Comparison of ENCODE assay signal across 10 cellular contexts in genomic region chr16:88649195-88649923, GRCh38. TPM values are rescaled to one million over a fixed set of nuclear protein-coding genes. Genes with fewer than 3 reads are reported as not detected.
DNase-seq lines count a peak whose midpoint lies in the region; ATAC-seq, FAIRE-seq and TF ChIP-seq lines count a peak whose summit lies in the region.
"Had no signal": no experiment of that assay in that cellular context is flagged by ENCODE, and none has a peak within 500 bp of the region (broad histone marks: within the 10 kb centered on the region; RNA-seq: fewer than 3 reads in every experiment).

No MANE protein-coding gene starts in this region.

- no peak overlapping the region for H3K9ac ChIP-seq in kidney (ENCODE audit: low read length in 2 of 2)

- ATAC-seq in HG03378 (IDR thresholded peaks at IDR 0.05; ENCODE audit: unreplicated experiment) = no peak

- H3K4me3 ChIP-seq in left ventricle myocardium inferior (peak overlapping the region; percentile 89), kidney (ENCODE audit: low read length in 2 of 2) (peak overlapping the region; percentile 34 to 73)

- H3K36me3 ChIP-seq in left ventricle myocardium inferior (peaks cover 9% of the 10 kb centered on the region), kidney (ENCODE audit: control insufficient read depth in 1 of 2, insufficient read depth in 2 of 2, low read length in 2 of 2) (peaks cover 0 to 2% of the 10 kb centered on the region in 2 donors)

- DNase-seq in left ventricle myocardium inferior = no peak
- DNase-seq in cardiac septum (ENCODE audit: low spot score) = no peak
- DNase-seq in SHP77 (lab: John Stamatoyannopoulos, UW) = peak; percentile 97 to 98
- DNase-seq in kidney = peak; percentile 81
- no peak for DNase-seq in SKM-1 (lab: John Stamatoyannopoulos, UW; ENCODE audit: unreplicated experiment)
- no peak for DNase-seq in GM19239 (ENCODE audit: insufficient read length, low spot score)
- DNase-seq in stimulated activated CD4-positive, alpha-beta T cell treated with anti-CD3 and anti-CD28 coated beads, Interleukin-1b, Interleukin-23, amount 100 ng/mL, for 48 hours = no peak

- TF ChIP-seq CTCF in left ventricle myocardium inferior (IDR thresholded peaks at IDR 0.05; ENCODE audit: borderline replicate concordance) (no peak), kidney (IDR thresholded peaks at IDR 0.05; ENCODE audit: borderline replicate concordance, extremely low read depth, insufficient read depth) (no peak)

- H3K4me1 ChIP-seq in left ventricle myocardium inferior = peaks cover 30% of the 10 kb centered on the region
- peaks cover 3 to 12% of the 10 kb centered on the region in 2 donors for H3K4me1 ChIP-seq in kidney (ENCODE audit: control insufficient read depth in 1 of 2, insufficient read depth in 1 of 2, low read depth in 1 of 2, low read length in 2 of 2)

- H3K9me3 ChIP-seq in left ventricle myocardium inferior (replicated peaks) (no peaks in the 10 kb centered on the region), kidney (ENCODE audit: control insufficient read depth in 1 of 2, low read length in 2 of 2) (no peaks in the 10 kb centered on the region)

- intact Hi-C loops in left ventricle myocardium inferior (cut with micrococcal nuclease) (no loop called here), cardiac septum (cut with DNase I) (no loop called here), kidney (cut with DNase I) (no loop called here)

- FAIRE-seq in kidney (lab: Jason Lieb, UNC) (no peak), GM19239 (lab: Jason Lieb, UNC) (no peak)
- FAIRE-seq: islet of Langerhans had no signal

- peak overlapping the region; percentile 84 for H3K27ac ChIP-seq in left ventricle myocardium inferior (replicated peaks)
- H3K27ac ChIP-seq in kidney (ENCODE audit: low read depth in 2 of 2, low read length in 2 of 2) = peak overlapping the region; percentile 41 to 47

- H3K27me3 ChIP-seq in left ventricle myocardium inferior (ENCODE audit: low read depth) = no peaks in the 10 kb centered on the region

RNA-seq across cellular contexts. Expression of gene CYBA, which starts 1.5 kb away (rescaled TPM):
- total RNA-seq in left ventricle myocardium inferior = 42.6 TPM
- total RNA-seq in cardiac septum = 26.8 TPM
- total RNA-seq in kidney = 395 TPM
- 263 TPM for polyA plus RNA-seq in kidney (ENCODE audit: insufficient read depth, low read depth, low replicate concordance)

RNA-seq across cellular contexts. Expression of gene IL17C, which starts 11.0 kb away (rescaled TPM):
- total RNA-seq in left ventricle myocardium inferior (not detected), cardiac septum (not detected), kidney (not detected)
- polyA plus RNA-seq in kidney (ENCODE audit: insufficient read depth, low read depth, low replicate concordance) = not detected
- total RNA-seq: T-helper 1 cell treated with Interleukin-12 subunit alpha and Interleukin-12 subunit beta and Interleukin-4 antibody, amounts not matched to agents 30 ng/mL and 1 ng/mL, for 36 hours had no signal

RNA-seq across cellular contexts. Expression of gene MVD, which starts 13.5 kb away (rescaled TPM):
- total RNA-seq in left ventricle myocardium inferior (25.3 TPM), cardiac septum (27.1 TPM), kidney (35.4 TPM)
- 48.9 TPM for polyA plus RNA-seq in kidney (ENCODE audit: insufficient read depth, low read depth, low replicate concordance)

RNA-seq across cellular contexts. Expression of gene SNAI3, which starts 36.9 kb away (rescaled TPM):
- total RNA-seq in left ventricle myocardium inferior (3.1 TPM), cardiac septum (0.97 TPM), kidney (2.3 TPM)
- polyA plus RNA-seq in kidney (ENCODE audit: insufficient read depth, low read depth, low replicate concordance) = 0.75 TPM

RNA-seq across cellular contexts. Expression of gene RNF166, which starts 56.8 kb away (rescaled TPM):
- 14.2 TPM for total RNA-seq in left ventricle myocardium inferior
- total RNA-seq in cardiac septum = 17.1 TPM
- 31.4 TPM for total RNA-seq in kidney
- polyA plus RNA-seq in kidney (ENCODE audit: insufficient read depth, low read depth, low replicate concordance) = 16.3 TPM

Comparison
In these comparisons a context has a peak if more than half of its experiments do, and no peak if none do; other contexts are left out.
1. DNase-seq: peak in SHP77 (2 of 2) and kidney (single experiment); none in left ventricle myocardium inferior (single experiment), cardiac septum (single experiment), SKM-1 (single experiment), GM19239 (single experiment) and stimulated activated CD4-positive, alpha-beta T cell treated with anti-CD3 and anti-CD28 coated beads, Interleukin-1b, Interleukin-23, amount 100 ng/mL, for 48 hours (single experiment).